Comparison of ENCODE assay signal across 12 cellular contexts in the genomic region with DNA sequence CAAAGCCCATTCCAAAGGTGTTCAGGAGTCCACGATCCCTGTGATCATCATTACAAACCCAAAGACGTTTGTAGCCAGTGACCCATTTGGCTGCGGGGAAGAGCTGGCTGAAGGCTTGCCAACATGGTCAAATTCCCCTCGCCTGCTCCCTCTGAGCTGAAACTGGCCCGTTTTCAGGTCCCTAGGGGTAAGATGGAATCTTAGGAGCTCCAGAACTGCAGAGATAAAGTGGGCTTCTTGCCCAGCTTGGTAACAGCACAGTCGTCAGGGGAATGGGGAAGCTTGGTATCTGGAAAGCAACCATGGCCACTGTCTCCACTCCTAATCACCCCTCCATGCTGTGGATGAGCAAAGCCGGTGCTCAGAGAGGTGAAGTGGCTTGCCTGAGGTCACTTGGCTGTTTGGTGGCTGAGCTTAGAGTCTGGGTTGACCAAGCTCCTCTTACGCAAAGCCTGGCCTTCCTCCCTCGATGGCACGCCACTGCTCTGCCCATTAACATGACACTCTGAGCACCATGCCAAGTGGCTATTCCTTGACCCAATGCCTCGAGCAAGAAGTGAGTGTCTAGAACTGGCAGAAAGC.
DNase-seq lines count a peak whose midpoint lies in the region; ATAC-seq and TF ChIP-seq lines count a peak whose summit lies in the region.
"Had no signal": no experiment of that assay in that cellular context is flagged by ENCODE, and none has a peak within 500 bp of the region (broad histone marks: within the 10 kb centered on the region; RNA-seq: fewer than 3 reads in every experiment).

No MANE protein-coding gene starts in this region.

- peaks cover 46% of the 10 kb centered on the region for H3K36me3 ChIP-seq in adipocyte (ENCODE audit: control insufficient read depth, insufficient read depth, low read length, severe bottlenecking)

- ATAC-seq in omental fat pad (ENCODE audit: low FRiP score) = peak; percentile 25
- no peak for ATAC-seq in activated CD8-positive, alpha-beta memory T cell treated with anti-CD3 and anti-CD28 coated beads, Interleukin-2, amount 10 ng/mL, durations not matched to agents 7 days and 5 days
- no peak for ATAC-seq in activated CD4-positive, CD25-positive, alpha-beta regulatory T cell treated with anti-CD3 and anti-CD28 coated beads, Interleukin-2, amount 50 U/mL, for 24 hours
- no peak for ATAC-seq in GM19397 (IDR thresholded peaks at IDR 0.05; ENCODE audit: unreplicated experiment)
- no peak for ATAC-seq in HG02642 (IDR thresholded peaks at IDR 0.05; ENCODE audit: poor library complexity, unreplicated experiment)

- H3K36me3 Mint-ChIP-seq in activated CD8-positive, alpha-beta memory T cell treated with anti-CD3 and anti-CD28 coated beads, Interleukin-2, amount 10 ng/mL, durations not matched to agents 7 days and 5 days = no peaks in the 10 kb centered on the region

- no peak overlapping the region for H3K4me3 Mint-ChIP-seq in activated CD8-positive, alpha-beta memory T cell treated with anti-CD3 and anti-CD28 coated beads, Interleukin-2, amount 10 ng/mL, durations not matched to agents 7 days and 5 days
- H3K4me3 Mint-ChIP-seq: memory B cell had no signal

- peaks cover 97% of the 10 kb centered on the region for H3K4me1 ChIP-seq in adipocyte (ENCODE audit: control insufficient read depth, insufficient read depth, low read length)

- H3K27me3 ChIP-seq in adipocyte (replicated peaks; ENCODE audit: control insufficient read depth, insufficient read depth, low read length) = no peaks in the 10 kb centered on the region
- H3K27me3 ChIP-seq: spleen had no signal

- TF ChIP-seq CTCF in fibroblast of villous mesenchyme (IDR thresholded peaks at IDR 0.05; ENCODE audit: insufficient read depth, low read depth, low read length) (no peak), omental fat pad (IDR thresholded peaks at IDR 0.05) (no peak)

- H3K9ac ChIP-seq in adipocyte (ENCODE audit: low read length) = peak overlapping the region; percentile 75

- no peaks in the 10 kb centered on the region for H3K27me3 Mint-ChIP-seq in activated CD8-positive, alpha-beta memory T cell treated with anti-CD3 and anti-CD28 coated beads, Interleukin-2, amount 10 ng/mL, durations not matched to agents 7 days and 5 days
- H3K27me3 Mint-ChIP-seq: memory B cell had no signal

- no peaks in the 10 kb centered on the region for H3K9me3 Mint-ChIP-seq in activated CD8-positive, alpha-beta memory T cell treated with anti-CD3 and anti-CD28 coated beads, Interleukin-2, amount 10 ng/mL, durations not matched to agents 7 days and 5 days (ENCODE audit: low read depth)
- H3K9me3 Mint-ChIP-seq: memory B cell had no signal

- no peaks in the 10 kb centered on the region for H3K9me3 ChIP-seq in adipocyte (ENCODE audit: control insufficient read depth, low read length)
- H3K9me3 ChIP-seq: spleen had no signal

- CTCF ChIA-PET in activated CD8-positive, alpha-beta memory T cell treated with anti-CD3 and anti-CD28 coated beads, Interleukin-2, amount 10 ng/mL, durations not matched to agents 7 days and 5 days (lab: Charles Lee) = interaction anchor here (0.9 kb wide), 1 partner anchor 237 kb away, joined by 3 read pairs; no protein-coding TSS in a partner anchor

- H3K4me1 Mint-ChIP-seq in activated CD8-positive, alpha-beta memory T cell treated with anti-CD3 and anti-CD28 coated beads, Interleukin-2, amount 10 ng/mL, durations not matched to agents 7 days and 5 days = peaks cover 2% of the 10 kb centered on the region

- DNase-seq in AG08395 (ENCODE audit: low spot score) (peak; percentile 78), adipocyte (ENCODE audit: low read depth) (peak; percentile 55), fibroblast of villous mesenchyme (ENCODE audit: low read depth) (peak; percentile 37), omental fat pad (ENCODE audit: low spot score) (no peak)
- DNase-seq in activated CD8-positive, alpha-beta memory T cell treated with anti-CD3 and anti-CD28 coated beads, Interleukin-2, amount 10 ng/mL, durations not matched to agents 7 days and 5 days = no peak
- DNase-seq: central memory CD4-positive, alpha-beta T cell; NCI-H2029; spleen had no signal

- H3K4me3 ChIP-seq in adipocyte (ENCODE audit: low read length) (peak overlapping the region; percentile 46), fibroblast of villous mesenchyme (ENCODE audit: low read depth, low read length) (no peak overlapping the region)
- H3K4me3 ChIP-seq: spleen had no signal

- H3K27ac Mint-ChIP-seq in activated CD8-positive, alpha-beta memory T cell treated with anti-CD3 and anti-CD28 coated beads, Interleukin-2, amount 10 ng/mL, durations not matched to agents 7 days and 5 days = no peak overlapping the region
- H3K27ac Mint-ChIP-seq: memory B cell had no signal

Comparison
In these comparisons a context has a peak if more than half of its experiments do, and no peak if none do; other contexts are left out.
1. DNase-seq: peak in AG08395 (single experiment), adipocyte (single experiment) and fibroblast of villous mesenchyme (single experiment); none in omental fat pad (single experiment) and activated CD8-positive, alpha-beta memory T cell treated with anti-CD3 and anti-CD28 coated beads, Interleukin-2, amount 10 ng/mL, durations not matched to agents 7 days and 5 days (single experiment).